ENCODE assay signal across 1 cellular context in genomic region chr17:48093341-48094045, GRCh38.
TF ChIP-seq lines count a peak whose summit lies in the region.

No MANE protein-coding gene starts in this region.

TF ChIP-seq in GM23338, 12 proteins besides CTCF, POLR2A, EP300 and RAD21 (continued from another document):
- TF ChIP-seq, protein P1, sequence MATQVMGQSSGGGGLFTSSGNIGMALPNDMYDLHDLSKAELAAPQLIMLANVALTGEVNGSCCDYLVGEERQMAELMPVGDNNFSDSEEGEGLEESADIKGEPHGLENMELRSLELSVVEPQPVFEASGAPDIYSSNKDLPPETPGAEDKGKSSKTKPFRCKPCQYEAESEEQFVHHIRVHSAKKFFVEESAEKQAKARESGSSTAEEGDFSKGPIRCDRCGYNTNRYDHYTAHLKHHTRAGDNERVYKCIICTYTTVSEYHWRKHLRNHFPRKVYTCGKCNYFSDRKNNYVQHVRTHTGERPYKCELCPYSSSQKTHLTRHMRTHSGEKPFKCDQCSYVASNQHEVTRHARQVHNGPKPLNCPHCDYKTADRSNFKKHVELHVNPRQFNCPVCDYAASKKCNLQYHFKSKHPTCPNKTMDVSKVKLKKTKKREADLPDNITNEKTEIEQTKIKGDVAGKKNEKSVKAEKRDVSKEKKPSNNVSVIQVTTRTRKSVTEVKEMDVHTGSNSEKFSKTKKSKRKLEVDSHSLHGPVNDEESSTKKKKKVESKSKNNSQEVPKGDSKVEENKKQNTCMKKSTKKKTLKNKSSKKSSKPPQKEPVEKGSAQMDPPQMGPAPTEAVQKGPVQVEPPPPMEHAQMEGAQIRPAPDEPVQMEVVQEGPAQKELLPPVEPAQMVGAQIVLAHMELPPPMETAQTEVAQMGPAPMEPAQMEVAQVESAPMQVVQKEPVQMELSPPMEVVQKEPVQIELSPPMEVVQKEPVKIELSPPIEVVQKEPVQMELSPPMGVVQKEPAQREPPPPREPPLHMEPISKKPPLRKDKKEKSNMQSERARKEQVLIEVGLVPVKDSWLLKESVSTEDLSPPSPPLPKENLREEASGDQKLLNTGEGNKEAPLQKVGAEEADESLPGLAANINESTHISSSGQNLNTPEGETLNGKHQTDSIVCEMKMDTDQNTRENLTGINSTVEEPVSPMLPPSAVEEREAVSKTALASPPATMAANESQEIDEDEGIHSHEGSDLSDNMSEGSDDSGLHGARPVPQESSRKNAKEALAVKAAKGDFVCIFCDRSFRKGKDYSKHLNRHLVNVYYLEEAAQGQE (IDR thresholded peaks at IDR 0.05; ENCODE audit: unreplicated experiment): no peak
- no peak for TF ChIP-seq EZH2phosphoT487 (IDR thresholded peaks at IDR 0.05; ENCODE audit: unreplicated experiment)
TF ChIP-seq in GM23338: peak in this region for 0.
